Comparison of ENCODE assay signal across 8 cellular contexts in genomic region chr2:106581755-106582430, GRCh38.
DNase-seq lines count a peak whose midpoint lies in the region; TF ChIP-seq lines count a peak whose summit lies in the region.

No MANE protein-coding gene starts in this region.

- H3K18ac ChIP-seq in H9 (ENCODE audit: insufficient read length, low read depth, low read length) = no peak overlapping the region

- no peak overlapping the region for H2BK12ac ChIP-seq in H9 (ENCODE audit: insufficient read length, low read depth, low read length)

- no peak overlapping the region for H4K91ac ChIP-seq in H9 (ENCODE audit: insufficient read length, low read depth, low read length)

- H3K4me1 ChIP-seq in H9 (ENCODE audit: insufficient read depth, low read length) (no peaks in the 10 kb centered on the region), muscle layer of duodenum (ENCODE audit: control insufficient read depth in 1 of 2, insufficient read depth in 2 of 2, low read length in 2 of 2) (peaks cover 0 to 6% of the 10 kb centered on the region in 2 donors), thyroid gland (peaks cover 0 to 7% of the 10 kb centered on the region in 2 donors)

- H2BK20ac ChIP-seq in H9 (ENCODE audit: low read depth, low read length, poor library complexity, severe bottlenecking) = no peak overlapping the region

- H4K5ac ChIP-seq in H9 (ENCODE audit: insufficient read length, low read depth, low read length) = no peak overlapping the region

- no peak overlapping the region for H3K56ac ChIP-seq in H9 (ENCODE audit: insufficient read length, low read depth, low read length)

- H3K36me3 ChIP-seq in muscle layer of duodenum (ENCODE audit: control insufficient read depth in 1 of 2, insufficient read depth in 2 of 2, low read length in 2 of 2) (no peaks in the 10 kb centered on the region), thyroid gland (no peaks in the 10 kb centered on the region)

- no peak overlapping the region for H3T11ph ChIP-seq in H9 (ENCODE audit: low read length)

- DNase-seq in NCI-H2029 (lab: John Stamatoyannopoulos, UW) (peak; percentile 19), NCI-H2029 treated with DMSO at 0.1 percent for 48 hours (lab: John Stamatoyannopoulos, UW) (no peak), H9 (peak; percentile 62), NB4 (ENCODE audit: low read depth) (peak; percentile 55), endothelial cell (ENCODE audit: low spot score) (peak; percentile 66), thyroid gland (peak; percentile 29 to 43)
- DNase-seq in activated CD4-positive, alpha-beta T cell treated with anti-CD3 and anti-CD28 coated beads, Interleukin-2, amount 10 ng/mL, durations not matched to agents 24 days and 14 days = peak; percentile 77

- H3K36me3 Mint-ChIP-seq in H9 (ENCODE audit: insufficient read depth in 1 of 3, low read depth in 3 of 3) = no peaks in the 10 kb centered on the region
- no peaks in the 10 kb centered on the region for H3K36me3 Mint-ChIP-seq in activated CD4-positive, alpha-beta T cell treated with anti-CD3 and anti-CD28 coated beads, Interleukin-2, amount 10 ng/mL, durations not matched to agents 24 days and 14 days (ENCODE audit: low read depth)
- H3K36me3 Mint-ChIP-seq in endothelial cell (ENCODE audit: low read depth, unreplicated experiment) = no peaks in the 10 kb centered on the region

- intact Hi-C loops in activated CD4-positive, alpha-beta T cell treated with anti-CD3 and anti-CD28 coated beads, Interleukin-2, amount 10 ng/mL, durations not matched to agents 24 days and 14 days (cut with micrococcal nuclease) = loop anchor here (5.0 kb wide), 1 partner anchor 480 kb away; no protein-coding TSS in a partner anchor
- intact Hi-C loops in thyroid gland (cut with DNase I) = loop anchor here (10.0 kb wide), 1 partner anchor 477 kb away; no protein-coding TSS in a partner anchor

- no CpG with 5 or more reads among the region's 18 CpGs for WGBS in H9 (ENCODE audit: extremely low coverage, insufficient read length, low lambda C conversion rate)
- 13% methylated on average over 18 of the region's 18 CpGs for WGBS in thyroid gland, 2 donors

- no peak for TF ChIP-seq POLR2A in NB4 (IDR thresholded peaks at IDR 0.05; ENCODE audit: extremely low read depth, insufficient read length)
- TF ChIP-seq POLR2A in thyroid gland (IDR thresholded peaks at IDR 0.05) = no peak

- no peaks in the 10 kb centered on the region for H3K79me1 ChIP-seq in H9 (ENCODE audit: insufficient read depth, low read depth, low read length, poor library complexity, severe bottlenecking)

- peaks cover 4% of the 10 kb centered on the region for H3K23me2 ChIP-seq in H9 (ENCODE audit: insufficient read length, low read depth, low read length, poor library complexity, severe bottlenecking)

- H3K4me2 ChIP-seq in H9 (ENCODE audit: insufficient read depth, insufficient read length, low read length) = peak overlapping the region; percentile 69

- H3K27ac ChIP-seq in H9 (ENCODE audit: insufficient read length, low read depth, low read length) = no peak overlapping the region
- no peak overlapping the region for H3K27ac ChIP-seq in muscle layer of duodenum (ENCODE audit: low read length)
- H3K27ac ChIP-seq in thyroid gland = no peak overlapping the region

- no peak overlapping the region for H3K27ac Mint-ChIP-seq in H9
- H3K27ac Mint-ChIP-seq in activated CD4-positive, alpha-beta T cell treated with anti-CD3 and anti-CD28 coated beads, Interleukin-2, amount 10 ng/mL, durations not matched to agents 24 days and 14 days = no peak overlapping the region
- no peak overlapping the region for H3K27ac Mint-ChIP-seq in endothelial cell (ENCODE audit: unreplicated experiment)

- no peaks in the 10 kb centered on the region for H4K20me1 ChIP-seq in H9 (ENCODE audit: control insufficient read depth, insufficient read depth, insufficient read length)

- H3K4me1 Mint-ChIP-seq in H9 (peaks cover 7 to 11% of the 10 kb centered on the region in 2 experiments), endothelial cell (ENCODE audit: unreplicated experiment) (peaks cover 7% of the 10 kb centered on the region)
- peaks cover 12% of the 10 kb centered on the region for H3K4me1 Mint-ChIP-seq in activated CD4-positive, alpha-beta T cell treated with anti-CD3 and anti-CD28 coated beads, Interleukin-2, amount 10 ng/mL, durations not matched to agents 24 days and 14 days

- no peak overlapping the region for H2AFZ ChIP-seq in H9 (ENCODE audit: low read length)

- H2BK5ac ChIP-seq in H9 (ENCODE audit: insufficient read length, low read length) = no peak overlapping the region

- H3K9me3 Mint-ChIP-seq in H9 (no peaks in the 10 kb centered on the region; a peak in 1 of 5 replicates), endothelial cell (ENCODE audit: unreplicated experiment) (no peaks in the 10 kb centered on the region)
- no peaks in the 10 kb centered on the region for H3K9me3 Mint-ChIP-seq in activated CD4-positive, alpha-beta T cell treated with anti-CD3 and anti-CD28 coated beads, Interleukin-2, amount 10 ng/mL, durations not matched to agents 24 days and 14 days

- no peak overlapping the region for H4K8ac ChIP-seq in H9 (replicated peaks; ENCODE audit: insufficient read length, low read depth, low read length)

- H3K23ac ChIP-seq in H9 (ENCODE audit: insufficient read length, low read depth, low read length) = no peak overlapping the region

- H3K14ac ChIP-seq in H9 (ENCODE audit: insufficient read depth, low read length) = no peak overlapping the region

- no peak overlapping the region for H2BK15ac ChIP-seq in H9 (ENCODE audit: low read depth, low read length)

- no peak overlapping the region for H3K9ac ChIP-seq in H9 (ENCODE audit: extremely low read depth, insufficient read length, low read length)

- no peak overlapping the region for H2AK5ac ChIP-seq in H9 (ENCODE audit: insufficient read length, low read length)

- H3K27me3 ChIP-seq in H9 (ENCODE audit: insufficient read depth, low read length) = no peaks in the 10 kb centered on the region; the same call in 1 of the 2 replicates
- H3K27me3 ChIP-seq in muscle layer of duodenum (ENCODE audit: low read depth, low read length) = peaks cover 12% of the 10 kb centered on the region
- H3K27me3 ChIP-seq in thyroid gland = no peaks in the 10 kb centered on the region

- H2BK120ac ChIP-seq in H9 (ENCODE audit: low read depth, low read length, poor library complexity, severe bottlenecking) = no peak overlapping the region

- H3K4me3 ChIP-seq in NB4 (ENCODE audit: low read depth, low read length) = no peak overlapping the region
- H3K4me3 ChIP-seq in muscle layer of duodenum (ENCODE audit: low read depth in 1 of 2, low read length in 2 of 2) = peak overlapping the region; percentile 49 to 67
- no peak overlapping the region for H3K4me3 ChIP-seq in thyroid gland (replicated peaks in 1 of 3)

- no peaks in the 10 kb centered on the region for H3K79me2 ChIP-seq in H9 (ENCODE audit: insufficient read depth, low read length)

- H3K9me3 ChIP-seq in H9 (ENCODE audit: control insufficient read depth, low read depth, low read length) (no peaks in the 10 kb centered on the region), muscle layer of duodenum (ENCODE audit: control insufficient read depth in 1 of 2, low read length in 2 of 2) (no peaks in the 10 kb centered on the region), thyroid gland (no peaks in the 10 kb centered on the region)

- H3K4ac ChIP-seq in H9 (ENCODE audit: low read depth, low read length) = no peak overlapping the region

- H3K4me3 Mint-ChIP-seq in H9 = peak overlapping the region; percentile 75 to 85
- H3K4me3 Mint-ChIP-seq in activated CD4-positive, alpha-beta T cell treated with anti-CD3 and anti-CD28 coated beads, Interleukin-2, amount 10 ng/mL, durations not matched to agents 24 days and 14 days = peak overlapping the region; percentile 90
- peak overlapping the region; percentile 47 for H3K4me3 Mint-ChIP-seq in endothelial cell (ENCODE audit: unreplicated experiment)

- TF ChIP-seq CTCF in H9 (conservative IDR thresholded peaks at IDR 0.05) (no peak; the same call in 2 of the 3 replicates), NB4 (IDR thresholded peaks at IDR 0.05; ENCODE audit: low read depth, low read length) (peak; percentile 13), endothelial cell (IDR thresholded peaks at IDR 0.05; ENCODE audit: unreplicated experiment) (no peak), thyroid gland (IDR thresholded peaks at IDR 0.05) (no peak)

- peaks cover 44% of the 10 kb centered on the region for H3K27me3 Mint-ChIP-seq in H9 (ENCODE audit: low read depth)
- peaks cover 43% of the 10 kb centered on the region for H3K27me3 Mint-ChIP-seq in activated CD4-positive, alpha-beta T cell treated with anti-CD3 and anti-CD28 coated beads, Interleukin-2, amount 10 ng/mL, durations not matched to agents 24 days and 14 days
- peaks cover 7% of the 10 kb centered on the region for H3K27me3 Mint-ChIP-seq in endothelial cell (ENCODE audit: unreplicated experiment)

Comparison
In these comparisons a context has a peak if more than half of its experiments do, and no peak if none do; other contexts are left out.
1. H3K4me3 ChIP-seq: peak in muscle layer of duodenum (2 of 2); none in NB4 (single experiment) and thyroid gland (0 of 3).
2. Peak in every context shown above with its lines, with median percentiles within 50 percentile points of each other: H3K4me3 Mint-ChIP-seq.